ENCODE assay signal across 10 cellular contexts in genomic region chr14:75283162-75283883, GRCh38. TPM values are rescaled to one million over a fixed set of nuclear protein-coding genes. Genes with fewer than 3 reads are reported as not detected.
DNase-seq lines count a peak whose midpoint lies in the region; ATAC-seq and TF ChIP-seq lines count a peak whose summit lies in the region.
"Had no signal": no experiment of that assay in that cellular context is flagged by ENCODE, and none has a peak within 500 bp of the region (broad histone marks: within the 10 kb centered on the region; RNA-seq: fewer than 3 reads in every experiment).

No MANE protein-coding gene starts in this region.

- POLR2A ChIA-PET in activated CD8-positive, alpha-beta T cell treated with anti-CD3 and anti-CD28 coated beads, Interleukin-2, amount 10 ng/mL, durations not matched to agents 7 days and 5 days (lab: Charles Lee) = interaction anchor here (1.3 to 1.6 kb wide), 2 partner anchors 10 to 24 kb away, joined by 5 to 7 read pairs; no protein-coding TSS in a partner anchor
- POLR2A ChIA-PET in activated CD8-positive, alpha-beta T cell treated with anti-CD3 and anti-CD28 coated beads for 36 hours (lab: Charles Lee) = interaction anchor here (0.6 to 2.4 kb wide), 5 partner anchors 9 to 159 kb away, joined by 3 to 7 read pairs (median 3); no protein-coding TSS in a partner anchor

- H3K4me1 Mint-ChIP-seq in activated CD8-positive, alpha-beta T cell treated with anti-CD3 and anti-CD28 coated beads, Interleukin-2, amount 10 ng/mL, durations not matched to agents 7 days and 5 days (ENCODE audit: low read depth) = peaks cover 22% of the 10 kb centered on the region
- H3K4me1 Mint-ChIP-seq in activated CD8-positive, alpha-beta T cell treated with anti-CD3 and anti-CD28 coated beads for 36 hours (ENCODE audit: low read depth) = peaks cover 18% of the 10 kb centered on the region
- peaks cover 38% of the 10 kb centered on the region for H3K4me1 Mint-ChIP-seq in T-helper 17 cell

- TF ChIP-seq CTCF in activated CD8-positive, alpha-beta T cell treated with anti-CD3 and anti-CD28 coated beads for 36 hours (IDR thresholded peaks at IDR 0.05) = no peak
- TF ChIP-seq CTCF in foreskin keratinocyte (conservative IDR thresholded peaks at IDR 0.05) = peak; percentile 54
- TF ChIP-seq CTCF in smooth muscle cell (IDR thresholded peaks at IDR 0.05; ENCODE audit: borderline replicate concordance, insufficient read depth, poor library complexity, severe bottlenecking) = peak; percentile 19

- WGBS in smooth muscle cell (ENCODE audit: low lambda C conversion rate) = 89% methylated on average over 13 of the region's 13 CpGs

- no peak overlapping the region for H3K4me2 ChIP-seq in smooth muscle cell

- H3K27ac Mint-ChIP-seq in activated CD8-positive, alpha-beta T cell treated with anti-CD3 and anti-CD28 coated beads, Interleukin-2, amount 10 ng/mL, durations not matched to agents 7 days and 5 days = no peak overlapping the region
- no peak overlapping the region for H3K27ac Mint-ChIP-seq in activated CD8-positive, alpha-beta T cell treated with anti-CD3 and anti-CD28 coated beads for 36 hours
- peak overlapping the region; percentile 98 for H3K27ac Mint-ChIP-seq in T-helper 17 cell

- no peaks in the 10 kb centered on the region for H3K9me3 Mint-ChIP-seq in activated CD8-positive, alpha-beta T cell treated with anti-CD3 and anti-CD28 coated beads, Interleukin-2, amount 10 ng/mL, durations not matched to agents 7 days and 5 days (ENCODE audit: insufficient read depth)
- H3K9me3 Mint-ChIP-seq in activated CD8-positive, alpha-beta T cell treated with anti-CD3 and anti-CD28 coated beads for 36 hours = no peaks in the 10 kb centered on the region

- peaks cover 13% of the 10 kb centered on the region for H3K36me3 ChIP-seq in smooth muscle cell (ENCODE audit: low read depth)
- H3K36me3 ChIP-seq: HAP-1 had no signal

- H3K9me3 ChIP-seq in T-helper 17 cell (ENCODE audit: control insufficient read depth, low read length, poor library complexity, severe bottlenecking) = no peaks in the 10 kb centered on the region
- H3K9me3 ChIP-seq in smooth muscle cell (replicated peaks; ENCODE audit: low read depth) = no peaks in the 10 kb centered on the region
- H3K9me3 ChIP-seq: HAP-1, thyroid gland had no signal

- H3K4me1 ChIP-seq in foreskin keratinocyte (peaks cover 4% of the 10 kb centered on the region), smooth muscle cell (ENCODE audit: low read depth) (peaks cover 5% of the 10 kb centered on the region)

- H3K27ac ChIP-seq in foreskin keratinocyte = no peak overlapping the region
- H3K27ac ChIP-seq in smooth muscle cell (ENCODE audit: low read depth) = no peak overlapping the region
- H3K27ac ChIP-seq: thyroid gland had no signal

- H3K36me3 Mint-ChIP-seq in activated CD8-positive, alpha-beta T cell treated with anti-CD3 and anti-CD28 coated beads, Interleukin-2, amount 10 ng/mL, durations not matched to agents 7 days and 5 days (ENCODE audit: low read depth) = peaks cover 6% of the 10 kb centered on the region
- peaks cover 27% of the 10 kb centered on the region for H3K36me3 Mint-ChIP-seq in activated CD8-positive, alpha-beta T cell treated with anti-CD3 and anti-CD28 coated beads for 36 hours (ENCODE audit: low read depth)
- H3K36me3 Mint-ChIP-seq in T-helper 17 cell (ENCODE audit: low read depth) = peaks cover 19% of the 10 kb centered on the region

- H3K4me3 ChIP-seq in smooth muscle cell = no peak overlapping the region
- H3K4me3 ChIP-seq: HAP-1, thyroid gland had no signal

- no peaks in the 10 kb centered on the region for H3K27me3 ChIP-seq in foreskin keratinocyte
- no peaks in the 10 kb centered on the region for H3K27me3 ChIP-seq in smooth muscle cell (ENCODE audit: low read depth)
- H3K27me3 ChIP-seq: thyroid gland had no signal

- CTCF ChIA-PET in activated CD8-positive, alpha-beta T cell treated with anti-CD3 and anti-CD28 coated beads, Interleukin-2, amount 10 ng/mL, durations not matched to agents 7 days and 5 days (lab: Charles Lee) = interaction anchor here (0.8 to 6.1 kb wide), 6 partner anchors 9 to 142 kb away, joined by 3 to 28 read pairs (median 3); no protein-coding TSS in a partner anchor
- CTCF ChIA-PET in activated CD8-positive, alpha-beta T cell treated with anti-CD3 and anti-CD28 coated beads for 36 hours (lab: Charles Lee) = interaction anchor here (1.2 to 6.6 kb wide), 11 partner anchors 10 to 147 kb away, joined by 3 to 55 read pairs (median 4); no protein-coding TSS in a partner anchor

- H2AFZ ChIP-seq in smooth muscle cell (ENCODE audit: low read depth) = no peak overlapping the region

- peak; percentile 19 for ATAC-seq in activated CD8-positive, alpha-beta T cell treated with anti-CD3 and anti-CD28 coated beads, Interleukin-2, amount 10 ng/mL, durations not matched to agents 7 days and 5 days
- ATAC-seq in activated CD8-positive, alpha-beta T cell treated with anti-CD3 and anti-CD28 coated beads for 36 hours = no peak
- peak; percentile 24 for ATAC-seq in T-helper 17 cell
- peak; percentile 40 for ATAC-seq in foreskin keratinocyte
- no peak for ATAC-seq in GM21529 (IDR thresholded peaks at IDR 0.05; ENCODE audit: unreplicated experiment)

- H3K27me3 Mint-ChIP-seq in activated CD8-positive, alpha-beta T cell treated with anti-CD3 and anti-CD28 coated beads, Interleukin-2, amount 10 ng/mL, durations not matched to agents 7 days and 5 days (ENCODE audit: low read depth) = peaks cover 55% of the 10 kb centered on the region
- peaks cover 14% of the 10 kb centered on the region for H3K27me3 Mint-ChIP-seq in activated CD8-positive, alpha-beta T cell treated with anti-CD3 and anti-CD28 coated beads for 36 hours
- H3K27me3 Mint-ChIP-seq in T-helper 17 cell = peaks cover 25% of the 10 kb centered on the region

- no peak for DNase-seq in activated CD8-positive, alpha-beta T cell treated with anti-CD3 and anti-CD28 coated beads, Interleukin-2, amount 10 ng/mL, durations not matched to agents 7 days and 5 days
- no peak for DNase-seq in activated CD8-positive, alpha-beta T cell treated with anti-CD3 and anti-CD28 coated beads for 36 hours
- DNase-seq in T-helper 17 cell (peak in 2 of 3 donors; percentile 30 to 40), foreskin keratinocyte (peak; percentile 32), smooth muscle cell (lab: John Stamatoyannopoulos, UW; ENCODE audit: unreplicated experiment) (peak; percentile 28), head of caudate nucleus (no peak), NCI-H345 (lab: John Stamatoyannopoulos, UW) (no peak)
- DNase-seq: thyroid gland had no signal

- intact Hi-C loops in activated CD8-positive, alpha-beta T cell treated with anti-CD3 and anti-CD28 coated beads for 36 hours (cut with micrococcal nuclease) = loop anchor here (5.0 kb wide), 1 partner anchor 36 kb away; no protein-coding TSS in a partner anchor
- intact Hi-C loops in head of caudate nucleus (cut with DNase I) = no loop called here

- H3K79me2 ChIP-seq in smooth muscle cell (ENCODE audit: low read depth) = peaks cover 18% of the 10 kb centered on the region

- no peak overlapping the region for H3K4me3 Mint-ChIP-seq in activated CD8-positive, alpha-beta T cell treated with anti-CD3 and anti-CD28 coated beads, Interleukin-2, amount 10 ng/mL, durations not matched to agents 7 days and 5 days
- no peak overlapping the region for H3K4me3 Mint-ChIP-seq in activated CD8-positive, alpha-beta T cell treated with anti-CD3 and anti-CD28 coated beads for 36 hours
- H3K4me3 Mint-ChIP-seq in T-helper 17 cell = peak overlapping the region; percentile 91

- peaks cover 38% of the 10 kb centered on the region for H4K20me1 ChIP-seq in smooth muscle cell (ENCODE audit: low read depth)

- peaks cover 13% of the 10 kb centered on the region for H3F3A ChIP-seq in smooth muscle cell (ENCODE audit: low read depth)

- H3K9ac ChIP-seq in smooth muscle cell (ENCODE audit: low read depth) = no peak overlapping the region

RNA-seq across cellular contexts. Expression of gene FOS, which starts 4.7 kb away (rescaled TPM):
- total RNA-seq in activated CD8-positive, alpha-beta T cell treated with anti-CD3 and anti-CD28 coated beads, Interleukin-2, amount 10 ng/mL, durations not matched to agents 7 days and 5 days = 100 to 1,000 TPM; 201 to 219 TPM
- total RNA-seq in activated CD8-positive, alpha-beta T cell treated with anti-CD3 and anti-CD28 coated beads for 36 hours = 10 to 100 TPM; 81.8 to 84.6 TPM
- total RNA-seq in T-helper 17 cell = 1,000 to 10,000 TPM; 2,179 to 4,074 TPM
- total RNA-seq in foreskin keratinocyte = 59.6 and 63.2 TPM in 2 replicates
- 24.5 and 33.4 TPM in 2 replicates for polyA plus RNA-seq in foreskin keratinocyte
- total RNA-seq in smooth muscle cell = 1,280 and 1,300 TPM in 2 replicates
- polyA plus RNA-seq in smooth muscle cell = 1,543 and 1,567 TPM in 2 replicates

Comparison
In these comparisons a context has a peak if more than half of its experiments do, and no peak if none do; other contexts are left out.
1. ATAC-seq: peak in activated CD8-positive, alpha-beta T cell treated with anti-CD3 and anti-CD28 coated beads, Interleukin-2, amount 10 ng/mL, durations not matched to agents 7 days and 5 days (single experiment), T-helper 17 cell (single experiment) and foreskin keratinocyte (single experiment); none in activated CD8-positive, alpha-beta T cell treated with anti-CD3 and anti-CD28 coated beads for 36 hours (single experiment) and GM21529 (single experiment).
2. DNase-seq: peak in T-helper 17 cell (2 of 3), foreskin keratinocyte (2 of 2) and smooth muscle cell (single experiment); none in activated CD8-positive, alpha-beta T cell treated with anti-CD3 and anti-CD28 coated beads, Interleukin-2, amount 10 ng/mL, durations not matched to agents 7 days and 5 days (single experiment), activated CD8-positive, alpha-beta T cell treated with anti-CD3 and anti-CD28 coated beads for 36 hours (single experiment), head of caudate nucleus (0 of 42) and NCI-H345 (single experiment).